In the genomic region with DNA sequence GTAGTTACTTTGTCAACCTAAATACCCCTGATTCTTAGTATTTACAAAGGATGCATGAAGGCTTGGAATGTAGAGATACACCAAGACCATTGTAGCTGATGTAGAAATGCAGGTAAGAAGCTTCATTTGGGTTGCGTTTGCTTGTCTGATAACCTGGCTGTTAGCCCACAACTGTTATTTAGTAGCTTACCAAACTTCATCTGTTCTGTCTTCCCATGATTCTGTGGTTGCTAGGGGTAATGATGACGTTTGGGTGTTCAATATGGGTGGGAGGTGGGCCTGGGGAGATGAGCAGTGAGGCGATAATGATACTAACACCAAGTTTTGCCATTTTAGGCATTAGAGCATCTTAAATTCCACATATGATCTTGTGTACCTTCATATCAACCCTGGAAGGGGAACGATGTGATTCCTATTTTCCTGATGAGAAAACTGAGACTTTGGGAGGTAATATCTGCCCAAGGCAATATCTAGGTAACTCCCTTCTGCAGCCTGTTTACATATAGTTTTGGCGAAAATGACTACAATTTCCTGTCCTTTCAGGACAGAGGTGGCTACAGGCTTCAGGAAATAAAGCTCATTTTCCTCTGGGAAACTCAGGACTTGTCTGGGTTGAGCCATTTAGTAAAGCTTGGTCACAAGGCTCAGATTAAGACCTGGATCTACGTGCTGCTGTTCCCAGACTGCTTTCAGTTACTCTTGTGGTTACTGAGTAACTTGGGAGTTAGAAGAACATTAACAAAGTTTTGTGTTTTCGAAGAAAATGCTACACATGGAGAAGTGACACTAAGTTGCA, we compare ENCODE assay signal across 1 cellular context.
TF ChIP-seq lines count a peak whose summit lies in the region.

No MANE protein-coding gene starts in this region.

TF ChIP-seq in K562, 482 proteins besides CTCF, POLR2A, EP300 and RAD21:
- TF ChIP-seq TEAD1 (CRISPR knock-in tag; IDR thresholded peaks at IDR 0.05) (0 out of 4 replicates have a peak, but pooled peaks of 1 of the 2 experiments have one; percentile 53), C11orf30 (IDR thresholded peaks at IDR 0.05; ENCODE audit: low read depth) (no peak), SP2 (IDR thresholded peaks at IDR 0.05; ENCODE audit: extremely low read depth, low read depth, low read length, poor library complexity, severe bottlenecking) (no peak), HLTF (IDR thresholded peaks at IDR 0.05) (no peak), ELF2 (CRISPR knock-in tag; IDR thresholded peaks at IDR 0.05) (no peak), ZNF644 (tag; IDR thresholded peaks at IDR 0.05; ENCODE audit: low read depth) (no peak), POLR2G (IDR thresholded peaks at IDR 0.05; ENCODE audit: low read depth, low read length) (no peak), ZNF830 (CRISPR knock-in tag; IDR thresholded peaks at IDR 0.05) (no peak), WHSC1 (IDR thresholded peaks at IDR 0.05; ENCODE audit: low read length) (no peak), ZNF707 (CRISPR knock-in tag; conservative IDR thresholded peaks at IDR 0.05) (no peak), YY1 (IDR thresholded peaks at IDR 0.05; ENCODE audit: borderline replicate concordance in 1 of 3, control insufficient read depth in 1 of 3, extremely low read depth in 1 of 3, insufficient read depth in 3 of 3, insufficient read length in 1 of 3, insufficient replicate concordance in 2 of 3, low read depth in 1 of 3, low read length in 2 of 3) (no peak), GTF2A2 (tag; IDR thresholded peaks at IDR 0.05) (no peak), ZNF133 (CRISPR knock-in tag; IDR thresholded peaks at IDR 0.05) (no peak), PCBP1 (IDR thresholded peaks at IDR 0.05; ENCODE audit: low read depth, low read length, poor library complexity, severe bottlenecking) (no peak), RNF2 (IDR thresholded peaks at IDR 0.05) (no peak), ZNF431 (CRISPR knock-in tag; IDR thresholded peaks at IDR 0.05) (peak; percentile 21; the same call in 1 of the 2 replicates), HDGF (IDR thresholded peaks at IDR 0.05) (no peak; the same call in 1 of the 2 replicates), TCF3 (CRISPR knock-in tag; IDR thresholded peaks at IDR 0.05) (no peak), ATF1 (CRISPR knock-in tag; IDR thresholded peaks at IDR 0.05) (no peak), ATF1 (tag; IDR thresholded peaks at IDR 0.05) (peak; percentile 44; the same call in 1 of the 2 replicates), RBBP5 (IDR thresholded peaks at IDR 0.05; ENCODE audit: borderline replicate concordance, insufficient read depth, low read length, poor library complexity, severe bottlenecking) (peak; percentile 49), RFX1 (IDR thresholded peaks at IDR 0.05) (peak; percentile 60), DPF2 (IDR thresholded peaks at IDR 0.05) (no peak), ILF3 (IDR thresholded peaks at IDR 0.05; ENCODE audit: borderline replicate concordance) (no peak), SNIP1 (IDR thresholded peaks at IDR 0.05; ENCODE audit: low read depth) (no peak), ZNF766 (CRISPR knock-in tag; conservative IDR thresholded peaks at IDR 0.05) (0 out of 2 replicates have a peak, but pooled peaks have one; percentile 19)
- TF ChIP-seq, protein P1, sequence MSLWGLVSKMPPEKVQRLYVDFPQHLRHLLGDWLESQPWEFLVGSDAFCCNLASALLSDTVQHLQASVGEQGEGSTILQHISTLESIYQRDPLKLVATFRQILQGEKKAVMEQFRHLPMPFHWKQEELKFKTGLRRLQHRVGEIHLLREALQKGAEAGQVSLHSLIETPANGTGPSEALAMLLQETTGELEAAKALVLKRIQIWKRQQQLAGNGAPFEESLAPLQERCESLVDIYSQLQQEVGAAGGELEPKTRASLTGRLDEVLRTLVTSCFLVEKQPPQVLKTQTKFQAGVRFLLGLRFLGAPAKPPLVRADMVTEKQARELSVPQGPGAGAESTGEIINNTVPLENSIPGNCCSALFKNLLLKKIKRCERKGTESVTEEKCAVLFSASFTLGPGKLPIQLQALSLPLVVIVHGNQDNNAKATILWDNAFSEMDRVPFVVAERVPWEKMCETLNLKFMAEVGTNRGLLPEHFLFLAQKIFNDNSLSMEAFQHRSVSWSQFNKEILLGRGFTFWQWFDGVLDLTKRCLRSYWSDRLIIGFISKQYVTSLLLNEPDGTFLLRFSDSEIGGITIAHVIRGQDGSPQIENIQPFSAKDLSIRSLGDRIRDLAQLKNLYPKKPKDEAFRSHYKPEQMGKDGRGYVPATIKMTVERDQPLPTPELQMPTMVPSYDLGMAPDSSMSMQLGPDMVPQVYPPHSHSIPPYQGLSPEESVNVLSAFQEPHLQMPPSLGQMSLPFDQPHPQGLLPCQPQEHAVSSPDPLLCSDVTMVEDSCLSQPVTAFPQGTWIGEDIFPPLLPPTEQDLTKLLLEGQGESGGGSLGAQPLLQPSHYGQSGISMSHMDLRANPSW (CRISPR knock-in tag; IDR thresholded peaks at IDR 0.05) = no peak
- TF ChIP-seq, protein P2, sequence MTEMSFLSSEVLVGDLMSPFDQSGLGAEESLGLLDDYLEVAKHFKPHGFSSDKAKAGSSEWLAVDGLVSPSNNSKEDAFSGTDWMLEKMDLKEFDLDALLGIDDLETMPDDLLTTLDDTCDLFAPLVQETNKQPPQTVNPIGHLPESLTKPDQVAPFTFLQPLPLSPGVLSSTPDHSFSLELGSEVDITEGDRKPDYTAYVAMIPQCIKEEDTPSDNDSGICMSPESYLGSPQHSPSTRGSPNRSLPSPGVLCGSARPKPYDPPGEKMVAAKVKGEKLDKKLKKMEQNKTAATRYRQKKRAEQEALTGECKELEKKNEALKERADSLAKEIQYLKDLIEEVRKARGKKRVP (CRISPR knock-in tag; IDR thresholded peaks at IDR 0.05) = no peak
- TF ChIP-seq, protein P3, sequence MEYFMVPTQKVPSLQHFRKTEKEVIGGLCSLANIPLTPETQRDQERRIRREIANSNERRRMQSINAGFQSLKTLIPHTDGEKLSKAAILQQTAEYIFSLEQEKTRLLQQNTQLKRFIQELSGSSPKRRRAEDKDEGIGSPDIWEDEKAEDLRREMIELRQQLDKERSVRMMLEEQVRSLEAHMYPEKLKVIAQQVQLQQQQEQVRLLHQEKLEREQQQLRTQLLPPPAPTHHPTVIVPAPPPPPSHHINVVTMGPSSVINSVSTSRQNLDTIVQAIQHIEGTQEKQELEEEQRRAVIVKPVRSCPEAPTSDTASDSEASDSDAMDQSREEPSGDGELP (CRISPR knock-in tag; IDR thresholded peaks at IDR 0.05; ENCODE audit: borderline replicate concordance) = no peak
- TF ChIP-seq, protein P4, sequence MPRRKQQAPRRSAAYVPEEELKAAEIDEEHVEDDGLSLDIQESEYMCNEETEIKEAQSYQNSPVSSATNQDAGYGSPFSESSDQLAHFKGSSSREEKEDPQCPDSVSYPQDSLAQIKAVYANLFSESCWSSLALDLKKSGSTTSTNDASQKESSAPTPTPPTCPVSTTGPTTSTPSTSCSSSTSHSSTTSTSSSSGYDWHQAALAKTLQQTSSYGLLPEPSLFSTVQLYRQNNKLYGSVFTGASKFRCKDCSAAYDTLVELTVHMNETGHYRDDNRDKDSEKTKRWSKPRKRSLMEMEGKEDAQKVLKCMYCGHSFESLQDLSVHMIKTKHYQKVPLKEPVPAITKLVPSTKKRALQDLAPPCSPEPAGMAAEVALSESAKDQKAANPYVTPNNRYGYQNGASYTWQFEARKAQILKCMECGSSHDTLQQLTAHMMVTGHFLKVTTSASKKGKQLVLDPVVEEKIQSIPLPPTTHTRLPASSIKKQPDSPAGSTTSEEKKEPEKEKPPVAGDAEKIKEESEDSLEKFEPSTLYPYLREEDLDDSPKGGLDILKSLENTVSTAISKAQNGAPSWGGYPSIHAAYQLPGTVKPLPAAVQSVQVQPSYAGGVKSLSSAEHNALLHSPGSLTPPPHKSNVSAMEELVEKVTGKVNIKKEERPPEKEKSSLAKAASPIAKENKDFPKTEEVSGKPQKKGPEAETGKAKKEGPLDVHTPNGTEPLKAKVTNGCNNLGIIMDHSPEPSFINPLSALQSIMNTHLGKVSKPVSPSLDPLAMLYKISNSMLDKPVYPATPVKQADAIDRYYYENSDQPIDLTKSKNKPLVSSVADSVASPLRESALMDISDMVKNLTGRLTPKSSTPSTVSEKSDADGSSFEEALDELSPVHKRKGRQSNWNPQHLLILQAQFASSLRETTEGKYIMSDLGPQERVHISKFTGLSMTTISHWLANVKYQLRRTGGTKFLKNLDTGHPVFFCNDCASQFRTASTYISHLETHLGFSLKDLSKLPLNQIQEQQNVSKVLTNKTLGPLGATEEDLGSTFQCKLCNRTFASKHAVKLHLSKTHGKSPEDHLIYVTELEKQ (CRISPR knock-in tag; IDR thresholded peaks at IDR 0.05) = no peak
- TF ChIP-seq, protein P5, sequence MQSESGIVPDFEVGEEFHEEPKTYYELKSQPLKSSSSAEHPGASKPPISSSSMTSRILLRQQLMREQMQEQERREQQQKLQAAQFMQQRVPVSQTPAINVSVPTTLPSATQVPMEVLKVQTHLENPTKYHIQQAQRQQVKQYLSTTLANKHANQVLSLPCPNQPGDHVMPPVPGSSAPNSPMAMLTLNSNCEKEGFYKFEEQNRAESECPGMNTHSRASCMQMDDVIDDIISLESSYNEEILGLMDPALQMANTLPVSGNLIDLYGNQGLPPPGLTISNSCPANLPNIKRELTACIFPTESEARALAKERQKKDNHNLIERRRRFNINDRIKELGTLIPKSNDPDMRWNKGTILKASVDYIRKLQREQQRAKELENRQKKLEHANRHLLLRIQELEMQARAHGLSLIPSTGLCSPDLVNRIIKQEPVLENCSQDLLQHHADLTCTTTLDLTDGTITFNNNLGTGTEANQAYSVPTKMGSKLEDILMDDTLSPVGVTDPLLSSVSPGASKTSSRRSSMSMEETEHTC (IDR thresholded peaks at IDR 0.05) = 0 out of 2 replicates have a peak, but pooled peaks have one; percentile 25
- TF ChIP-seq, protein P6, sequence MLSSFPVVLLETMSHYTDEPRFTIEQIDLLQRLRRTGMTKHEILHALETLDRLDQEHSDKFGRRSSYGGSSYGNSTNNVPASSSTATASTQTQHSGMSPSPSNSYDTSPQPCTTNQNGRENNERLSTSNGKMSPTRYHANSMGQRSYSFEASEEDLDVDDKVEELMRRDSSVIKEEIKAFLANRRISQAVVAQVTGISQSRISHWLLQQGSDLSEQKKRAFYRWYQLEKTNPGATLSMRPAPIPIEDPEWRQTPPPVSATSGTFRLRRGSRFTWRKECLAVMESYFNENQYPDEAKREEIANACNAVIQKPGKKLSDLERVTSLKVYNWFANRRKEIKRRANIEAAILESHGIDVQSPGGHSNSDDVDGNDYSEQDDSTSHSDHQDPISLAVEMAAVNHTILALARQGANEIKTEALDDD (IDR thresholded peaks at IDR 0.05) = peak; percentile 87
